1 cellular context compared by ENCODE assay signal in the genomic region with DNA sequence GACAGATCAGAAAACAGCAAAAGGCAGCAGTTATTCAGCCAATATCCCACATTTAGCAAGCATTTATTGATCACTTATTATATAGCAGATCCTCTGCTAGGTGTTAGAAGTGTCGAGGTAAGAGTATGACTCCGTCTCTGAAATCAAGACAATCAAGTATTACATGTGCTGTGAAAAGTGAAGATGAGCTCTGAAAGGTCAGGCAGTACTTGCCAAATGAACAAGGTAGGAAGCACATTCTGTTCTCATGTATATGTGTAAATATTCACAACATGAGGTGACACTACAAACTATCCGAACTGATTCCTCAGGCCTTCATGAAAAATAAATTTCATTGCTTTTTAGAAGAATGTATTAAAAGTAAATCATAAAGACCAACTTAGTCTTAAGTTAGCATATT.
TF ChIP-seq lines count a peak whose summit lies in the region.

No MANE protein-coding gene starts in this region.

TF ChIP-seq in GM23338, 12 proteins besides CTCF, POLR2A, EP300 and RAD21 (continued from another document):
- TF ChIP-seq, protein P1, sequence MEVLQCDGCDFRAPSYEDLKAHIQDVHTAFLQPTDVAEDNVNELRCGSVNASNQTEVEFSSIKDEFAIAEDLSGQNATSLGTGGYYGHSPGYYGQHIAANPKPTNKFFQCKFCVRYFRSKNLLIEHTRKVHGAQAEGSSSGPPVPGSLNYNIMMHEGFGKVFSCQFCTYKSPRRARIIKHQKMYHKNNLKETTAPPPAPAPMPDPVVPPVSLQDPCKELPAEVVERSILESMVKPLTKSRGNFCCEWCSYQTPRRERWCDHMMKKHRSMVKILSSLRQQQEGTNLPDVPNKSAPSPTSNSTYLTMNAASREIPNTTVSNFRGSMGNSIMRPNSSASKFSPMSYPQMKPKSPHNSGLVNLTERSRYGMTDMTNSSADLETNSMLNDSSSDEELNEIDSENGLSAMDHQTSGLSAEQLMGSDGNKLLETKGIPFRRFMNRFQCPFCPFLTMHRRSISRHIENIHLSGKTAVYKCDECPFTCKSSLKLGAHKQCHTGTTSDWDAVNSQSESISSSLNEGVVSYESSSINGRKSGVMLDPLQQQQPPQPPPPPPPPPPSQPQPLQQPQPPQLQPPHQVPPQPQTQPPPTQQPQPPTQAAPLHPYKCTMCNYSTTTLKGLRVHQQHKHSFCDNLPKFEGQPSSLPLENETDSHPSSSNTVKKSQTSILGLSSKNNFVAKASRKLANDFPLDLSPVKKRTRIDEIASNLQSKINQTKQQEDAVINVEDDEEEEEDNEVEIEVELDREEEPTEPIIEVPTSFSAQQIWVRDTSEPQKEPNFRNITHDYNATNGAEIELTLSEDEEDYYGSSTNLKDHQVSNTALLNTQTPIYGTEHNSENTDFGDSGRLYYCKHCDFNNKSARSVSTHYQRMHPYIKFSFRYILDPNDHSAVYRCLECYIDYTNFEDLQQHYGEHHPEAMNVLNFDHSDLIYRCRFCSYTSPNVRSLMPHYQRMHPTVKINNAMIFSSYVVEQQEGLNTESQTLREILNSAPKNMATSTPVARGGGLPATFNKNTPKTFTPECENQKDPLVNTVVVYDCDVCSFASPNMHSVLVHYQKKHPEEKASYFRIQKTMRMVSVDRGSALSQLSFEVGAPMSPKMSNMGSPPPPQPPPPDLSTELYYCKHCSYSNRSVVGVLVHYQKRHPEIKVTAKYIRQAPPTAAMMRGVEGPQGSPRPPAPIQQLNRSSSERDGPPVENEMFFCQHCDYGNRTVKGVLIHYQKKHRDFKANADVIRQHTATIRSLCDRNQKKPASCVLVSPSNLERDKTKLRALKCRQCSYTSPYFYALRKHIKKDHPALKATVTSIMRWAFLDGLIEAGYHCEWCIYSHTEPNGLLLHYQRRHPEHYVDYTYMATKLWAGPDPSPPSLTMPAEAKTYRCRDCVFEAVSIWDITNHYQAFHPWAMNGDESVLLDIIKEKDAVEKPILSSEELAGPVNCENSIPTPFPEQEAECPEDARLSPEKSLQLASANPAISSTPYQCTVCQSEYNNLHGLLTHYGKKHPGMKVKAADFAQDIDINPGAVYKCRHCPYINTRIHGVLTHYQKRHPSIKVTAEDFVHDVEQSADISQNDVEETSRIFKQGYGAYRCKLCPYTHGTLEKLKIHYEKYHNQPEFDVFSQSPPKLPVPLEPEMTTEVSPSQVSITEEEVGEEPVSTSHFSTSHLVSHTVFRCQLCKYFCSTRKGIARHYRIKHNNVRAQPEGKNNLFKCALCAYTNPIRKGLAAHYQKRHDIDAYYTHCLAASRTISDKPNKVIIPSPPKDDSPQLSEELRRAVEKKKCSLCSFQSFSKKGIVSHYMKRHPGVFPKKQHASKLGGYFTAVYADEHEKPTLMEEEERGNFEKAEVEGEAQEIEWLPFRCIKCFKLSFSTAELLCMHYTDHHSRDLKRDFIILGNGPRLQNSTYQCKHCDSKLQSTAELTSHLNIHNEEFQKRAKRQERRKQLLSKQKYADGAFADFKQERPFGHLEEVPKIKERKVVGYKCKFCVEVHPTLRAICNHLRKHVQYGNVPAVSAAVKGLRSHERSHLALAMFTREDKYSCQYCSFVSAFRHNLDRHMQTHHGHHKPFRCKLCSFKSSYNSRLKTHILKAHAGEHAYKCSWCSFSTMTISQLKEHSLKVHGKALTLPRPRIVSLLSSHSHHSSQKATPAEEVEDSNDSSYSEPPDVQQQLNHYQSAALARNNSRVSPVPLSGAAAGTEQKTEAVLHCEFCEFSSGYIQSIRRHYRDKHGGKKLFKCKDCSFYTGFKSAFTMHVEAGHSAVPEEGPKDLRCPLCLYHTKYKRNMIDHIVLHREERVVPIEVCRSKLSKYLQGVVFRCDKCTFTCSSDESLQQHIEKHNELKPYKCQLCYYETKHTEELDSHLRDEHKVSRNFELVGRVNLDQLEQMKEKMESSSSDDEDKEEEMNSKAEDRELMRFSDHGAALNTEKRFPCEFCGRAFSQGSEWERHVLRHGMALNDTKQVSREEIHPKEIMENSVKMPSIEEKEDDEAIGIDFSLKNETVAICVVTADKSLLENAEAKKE (CRISPR knock-in tag; IDR thresholded peaks at IDR 0.05) = no peak
- TF ChIP-seq ZNF331 (CRISPR knock-in tag; IDR thresholded peaks at IDR 0.05; ENCODE audit: low read depth) (no peak), ZNF114 (CRISPR knock-in tag; IDR thresholded peaks at IDR 0.05) (no peak), POLR2AphosphoS5 (IDR thresholded peaks at IDR 0.05; ENCODE audit: low read depth) (no peak), EZH2phosphoT487 (IDR thresholded peaks at IDR 0.05; ENCODE audit: unreplicated experiment) (no peak), STAT1 (IDR thresholded peaks at IDR 0.05; ENCODE audit: unreplicated experiment) (no peak), EZH2 (IDR thresholded peaks at IDR 0.05; ENCODE audit: low read depth, unreplicated experiment) (no peak), CREB1 (CRISPR knock-in tag; IDR thresholded peaks at IDR 0.05; ENCODE audit: low read depth) (no peak), JUNB (IDR thresholded peaks at IDR 0.05; ENCODE audit: unreplicated experiment) (no peak)
- TF ChIP-seq, protein P2, sequence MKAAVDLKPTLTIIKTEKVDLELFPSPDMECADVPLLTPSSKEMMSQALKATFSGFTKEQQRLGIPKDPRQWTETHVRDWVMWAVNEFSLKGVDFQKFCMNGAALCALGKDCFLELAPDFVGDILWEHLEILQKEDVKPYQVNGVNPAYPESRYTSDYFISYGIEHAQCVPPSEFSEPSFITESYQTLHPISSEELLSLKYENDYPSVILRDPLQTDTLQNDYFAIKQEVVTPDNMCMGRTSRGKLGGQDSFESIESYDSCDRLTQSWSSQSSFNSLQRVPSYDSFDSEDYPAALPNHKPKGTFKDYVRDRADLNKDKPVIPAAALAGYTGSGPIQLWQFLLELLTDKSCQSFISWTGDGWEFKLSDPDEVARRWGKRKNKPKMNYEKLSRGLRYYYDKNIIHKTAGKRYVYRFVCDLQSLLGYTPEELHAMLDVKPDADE (IDR thresholded peaks at IDR 0.05) = no peak
